Comparison of ENCODE assay signal across 8 cellular contexts in genomic region chr3:15794303-15794771, GRCh38.
DNase-seq lines count a peak whose midpoint lies in the region; ATAC-seq lines count a peak whose summit lies in the region.

No MANE protein-coding gene starts in this region.

- H3K36me3 Mint-ChIP-seq in T-helper 2 cell treated with Interferon-gamma antibody and Interleukin-4, amounts not matched to agents 5 μg/mL and 100 μg/mL, for 36 hours (ENCODE audit: low read depth) = peaks cover 51% of the 10 kb centered on the region

- H3K27ac Mint-ChIP-seq in T-helper 2 cell treated with Interferon-gamma antibody and Interleukin-4, amounts not matched to agents 5 μg/mL and 100 μg/mL, for 36 hours = peak overlapping the region; percentile 98

- peak; percentile 43 for ATAC-seq in HG02884 (IDR thresholded peaks at IDR 0.05; ENCODE audit: unreplicated experiment)

- H3K4me3 Mint-ChIP-seq in T-helper 2 cell treated with Interferon-gamma antibody and Interleukin-4, amounts not matched to agents 5 μg/mL and 100 μg/mL, for 36 hours = peak overlapping the region; percentile 98

- DNase-seq in CD1c-positive myeloid dendritic cell (ENCODE audit: extremely low spot score) (peak; percentile 73), iris pigment epithelial cell (ENCODE audit: low read depth) (peak; percentile 87), NCI-H82 (lab: John Stamatoyannopoulos, UW) (no peak), NCI-H1436 (lab: John Stamatoyannopoulos, UW) (no peak)
- DNase-seq in T-helper 2 cell treated with Interferon-gamma antibody and Interleukin-4, amounts not matched to agents 5 μg/mL and 100 μg/mL, for 36 hours (ENCODE audit: low spot score) = no peak
- no peak for DNase-seq in stimulated activated naive CD4-positive, alpha-beta T cell (lab: John Stamatoyannopoulos, UW)
- DNase-seq in stimulated activated CD8-positive, alpha-beta memory T cell treated with anti-CD3 and anti-CD28 coated beads, Interleukin-4, amount 100 ng/mL, for 48 hours = no peak

- no peaks in the 10 kb centered on the region for H3K27me3 Mint-ChIP-seq in T-helper 2 cell treated with Interferon-gamma antibody and Interleukin-4, amounts not matched to agents 5 μg/mL and 100 μg/mL, for 36 hours (ENCODE audit: low read depth)

- H3K9me3 Mint-ChIP-seq in T-helper 2 cell treated with Interferon-gamma antibody and Interleukin-4, amounts not matched to agents 5 μg/mL and 100 μg/mL, for 36 hours = peaks cover 19% of the 10 kb centered on the region

- peaks cover 69% of the 10 kb centered on the region for H3K4me1 Mint-ChIP-seq in T-helper 2 cell treated with Interferon-gamma antibody and Interleukin-4, amounts not matched to agents 5 μg/mL and 100 μg/mL, for 36 hours (ENCODE audit: low read depth)

Comparison
In these comparisons a context has a peak if more than half of its experiments do, and no peak if none do; other contexts are left out.
1. DNase-seq: peak in CD1c-positive myeloid dendritic cell (single experiment) and iris pigment epithelial cell (single experiment); none in T-helper 2 cell treated with Interferon-gamma antibody and Interleukin-4, amounts not matched to agents 5 μg/mL and 100 μg/mL, for 36 hours (single experiment), stimulated activated naive CD4-positive, alpha-beta T cell (0 of 6), NCI-H82 (single experiment), stimulated activated CD8-positive, alpha-beta memory T cell treated with anti-CD3 and anti-CD28 coated beads, Interleukin-4, amount 100 ng/mL, for 48 hours (single experiment) and NCI-H1436 (single experiment).